22 cellular contexts compared by ENCODE assay signal in the genomic region with DNA sequence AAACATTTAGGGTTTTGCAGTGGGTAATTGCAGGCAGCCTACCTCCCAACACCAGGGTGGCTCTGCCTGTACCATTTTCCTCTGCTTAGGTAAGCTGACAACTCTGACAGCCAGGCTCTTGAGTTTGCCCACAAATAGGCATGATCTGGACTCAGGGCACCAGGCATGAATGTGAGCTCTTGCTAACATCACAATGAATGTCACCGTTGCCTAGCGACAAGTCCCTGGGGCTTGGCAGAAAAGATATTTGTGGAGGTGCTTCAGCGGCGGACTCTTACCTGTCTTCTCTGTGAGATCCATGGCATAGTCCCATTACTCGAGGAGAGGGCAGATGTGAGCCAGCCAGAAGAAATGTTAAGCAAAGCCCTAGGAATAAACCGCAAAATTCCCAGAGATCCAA.
"Had no signal": no experiment of that assay in that cellular context is flagged by ENCODE, and none has a peak within 500 bp of the region (broad histone marks: within the 10 kb centered on the region; RNA-seq: fewer than 3 reads in every experiment).

No MANE protein-coding gene starts in this region.

- H3K27me3 ChIP-seq: neutrophil, pancreas, right lobe of liver, sigmoid colon, stomach, thyroid gland, tibial nerve, upper lobe of left lung, uterus had no signal

- H3K36me3 ChIP-seq: neutrophil, pancreas, right lobe of liver, sigmoid colon, stomach, thoracic aorta, thyroid gland, tibial nerve, upper lobe of left lung, uterus had no signal

- H3K27ac ChIP-seq: neutrophil, pancreas, psoas muscle, right lobe of liver, stomach, thoracic aorta, thyroid gland, tibial nerve, upper lobe of left lung, uterus had no signal

- DNase-seq: naive thymus-derived CD8-positive, alpha-beta T cell; nephron progenitor cell; pancreas; psoas muscle; right cardiac atrium; right lobe of liver; sigmoid colon; small intestine; stimulated activated CD4-positive, alpha-beta T cell treated with anti-CD3 and anti-CD28 coated beads, Interleukin-15, amount 100 ng/mL, for 24 hours; stimulated activated CD4-positive, alpha-beta T cell treated with anti-CD3 and anti-CD28 coated beads, Interleukin-2, amount 100 ng/mL, for 24 hours; stimulated activated CD4-positive, alpha-beta T cell treated with anti-CD3 and anti-CD28 coated beads, Interleukin-2, amount 100 ng/mL, for 48 hours; stimulated activated CD4-positive, alpha-beta T cell treated with anti-CD3 and anti-CD28 coated beads, Interleukin-4, amount 100 ng/mL, for 24 hours; stimulated activated naive B cell treated with anti-CD40 and anti-IgM and Interleukin-4, amounts not matched to agents 10 μg/mL and 1 μg/mL and 100 μg/mL, for 72 hours; stimulated activated naive CD4-positive, alpha-beta T cell treated with Interleukin-2 at 50 U/mL for 16 hours; stomach; thyroid gland; trophoblast cell; upper lobe of left lung; uterus had no signal

- H3K4me3 ChIP-seq: pancreas, psoas muscle, right lobe of liver, sigmoid colon, stomach, thoracic aorta, thyroid gland, tibial nerve, upper lobe of left lung, uterus had no signal

- H3K4me1 ChIP-seq: pancreas, psoas muscle, right lobe of liver, stomach, thyroid gland, tibial nerve, upper lobe of left lung, uterus had no signal

- H3K9me3 ChIP-seq: neutrophil, pancreas, psoas muscle, right lobe of liver, sigmoid colon, stomach, thoracic aorta, thyroid gland, tibial nerve, upper lobe of left lung, uterus had no signal
